In the genomic region with DNA sequence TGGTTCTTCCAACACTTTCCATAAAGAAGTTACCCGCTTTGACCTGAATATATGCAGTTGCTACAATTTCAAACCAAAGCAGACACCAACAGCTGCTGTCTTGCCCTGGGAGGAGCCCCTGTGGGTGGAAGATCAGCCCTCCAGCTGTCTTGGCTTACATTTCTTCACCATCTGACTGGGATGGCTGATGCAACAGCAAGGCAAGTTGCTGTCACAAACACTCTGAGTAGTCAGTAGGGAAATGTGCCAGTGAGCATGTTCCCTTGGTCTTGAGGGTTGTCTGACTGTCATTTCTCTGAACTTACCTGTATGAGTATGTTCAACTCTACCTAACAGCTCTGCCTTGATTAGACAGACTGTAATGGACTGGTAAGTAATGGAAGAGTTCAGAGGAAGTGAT, we compare ENCODE assay signal across 9 cellular contexts.
A peak's percentile ranks its signal among the peaks of the same experiment; 100 is the strongest.
DNase-seq lines count a peak whose midpoint lies in the region; ATAC-seq, FAIRE-seq and TF ChIP-seq lines count a peak whose summit lies in the region.
"Had no signal": no experiment of that assay in that cellular context is flagged by ENCODE, and none has a peak within 500 bp of the region (broad histone marks: within the 10 kb centered on the region; RNA-seq: fewer than 3 reads in every experiment).

No MANE protein-coding gene starts in this region.

- H3K4me3 ChIP-seq in bronchial epithelial cell (ENCODE audit: low read depth, low read length) (no peak overlapping the region), skeletal muscle cell (ENCODE audit: low read depth, low read length) (no peak overlapping the region)
- H3K4me3 ChIP-seq: tibial nerve had no signal

- POLR2A ChIA-PET in activated CD4-positive, alpha-beta T cell treated with anti-CD3 and anti-CD28 coated beads for 36 hours (lab: Charles Lee), result interaction anchor here (0.7 kb wide), 1 partner anchor 37 kb away, joined by 3 read pairs; no protein-coding TSS in a partner anchor

- H3K4me3 Mint-ChIP-seq in activated CD4-positive, alpha-beta T cell treated with anti-CD3 and anti-CD28 coated beads for 36 hours, result no peak overlapping the region

- TF ChIP-seq CTCF in bronchial epithelial cell (IDR thresholded peaks at IDR 0.05; ENCODE audit: insufficient read depth, low read length, severe bottlenecking), result no peak

- peak; percentile 67 for DNase-seq in activated CD4-positive, alpha-beta T cell treated with anti-CD3 and anti-CD28 coated beads for 36 hours
- no peak for DNase-seq in activated CD4-positive, alpha-beta T cell treated with anti-CD3 and anti-CD28 coated beads for 1 hour
- DNase-seq in MV-4-11 (lab: John Stamatoyannopoulos, UW), result peak; percentile 88
- no peak for DNase-seq in bronchial epithelial cell (ENCODE audit: low read depth)
- peak; percentile 89 for DNase-seq in skeletal muscle cell (ENCODE audit: low read depth)

- intact Hi-C loops in activated CD4-positive, alpha-beta T cell treated with anti-CD3 and anti-CD28 coated beads for 36 hours (cut with DNase I, micrococcal nuclease), result loop anchor here in 1 of 2 experiments (10.0 kb wide), 1 partner anchor 445 kb away; no protein-coding TSS in a partner anchor

- no peaks in the 10 kb centered on the region for H3K36me3 Mint-ChIP-seq in activated CD4-positive, alpha-beta T cell treated with anti-CD3 and anti-CD28 coated beads for 36 hours (ENCODE audit: low read depth)

- CTCF ChIA-PET in activated CD4-positive, alpha-beta T cell treated with anti-CD3 and anti-CD28 coated beads for 36 hours (lab: Charles Lee), result no interaction called here

- FAIRE-seq in bronchial epithelial cell (lab: Jason Lieb, UNC), result peak; percentile 96

- H3K27me3 Mint-ChIP-seq in activated CD4-positive, alpha-beta T cell treated with anti-CD3 and anti-CD28 coated beads for 36 hours, result peaks cover 8% of the 10 kb centered on the region

- peaks cover 3% of the 10 kb centered on the region for H3K9me3 Mint-ChIP-seq in activated CD4-positive, alpha-beta T cell treated with anti-CD3 and anti-CD28 coated beads for 36 hours (ENCODE audit: low read depth)

- peaks cover 3% of the 10 kb centered on the region for H3K4me1 Mint-ChIP-seq in activated CD4-positive, alpha-beta T cell treated with anti-CD3 and anti-CD28 coated beads for 36 hours

- H3K27ac Mint-ChIP-seq in activated CD4-positive, alpha-beta T cell treated with anti-CD3 and anti-CD28 coated beads for 36 hours, result peak overlapping the region; percentile 69

- peak; percentile 93 for ATAC-seq in activated CD4-positive, alpha-beta T cell treated with anti-CD3 and anti-CD28 coated beads for 36 hours
- ATAC-seq in GM18870 (IDR thresholded peaks at IDR 0.05; ENCODE audit: unreplicated experiment), result no peak
- no peak for ATAC-seq in GM19328 (IDR thresholded peaks at IDR 0.05; ENCODE audit: unreplicated experiment)
- ATAC-seq in GM21529 (IDR thresholded peaks at IDR 0.05; ENCODE audit: unreplicated experiment), result no peak

- no peaks in the 10 kb centered on the region for H3K27me3 ChIP-seq in bronchial epithelial cell (ENCODE audit: control insufficient read depth, insufficient read depth, low read length)
- H3K27me3 ChIP-seq: tibial nerve had no signal

- H3K36me3 ChIP-seq in bronchial epithelial cell (ENCODE audit: control insufficient read depth, insufficient read depth, low read length), result no peaks in the 10 kb centered on the region
- H3K36me3 ChIP-seq: tibial nerve had no signal

Comparison
In these comparisons a context has a peak if more than half of its experiments do, and no peak if none do; other contexts are left out.
1. DNase-seq: peak in activated CD4-positive, alpha-beta T cell treated with anti-CD3 and anti-CD28 coated beads for 36 hours (single experiment), MV-4-11 (single experiment) and skeletal muscle cell (single experiment); none in activated CD4-positive, alpha-beta T cell treated with anti-CD3 and anti-CD28 coated beads for 1 hour (single experiment) and bronchial epithelial cell (single experiment).